ENCODE assay signal across 8 cellular contexts in genomic region chr1:155006601-155007101, GRCh38. TPM values are rescaled to one million over a fixed set of nuclear protein-coding genes. Genes with fewer than 3 reads are reported as not detected.
DNase-seq lines count a peak whose midpoint lies in the region; ATAC-seq and TF ChIP-seq lines count a peak whose summit lies in the region.

No MANE protein-coding gene starts in this region.

- H3K4me3 Mint-ChIP-seq in activated naive CD8-positive, alpha-beta T cell treated with anti-CD3 and anti-CD28 coated beads, Interleukin-2, amount 10 ng/mL, durations not matched to agents 7 days and 5 days, result peak overlapping the region; percentile 88
- H3K4me3 Mint-ChIP-seq in type B pancreatic cell, result peak overlapping the region; percentile 81

- H3K27ac ChIP-seq in liver (ENCODE audit: low read depth in 1 of 2, low read length in 2 of 2), result peak overlapping the region; percentile 87 to 99

- POLR2A ChIA-PET in activated naive CD8-positive, alpha-beta T cell treated with anti-CD3 and anti-CD28 coated beads, Interleukin-2, amount 10 ng/mL, durations not matched to agents 7 days and 5 days (lab: Charles Lee), result interaction anchor here (0.8 to 1.8 kb wide), 6 partner anchors 9 to 51 kb away, joined by 4 to 7 read pairs (median 5); partner anchors contain the start of genes ADAM15, PBXIP1 and PYGO2

- H3K36me3 Mint-ChIP-seq in activated naive CD8-positive, alpha-beta T cell treated with anti-CD3 and anti-CD28 coated beads, Interleukin-2, amount 10 ng/mL, durations not matched to agents 7 days and 5 days, result no peaks in the 10 kb centered on the region
- H3K36me3 Mint-ChIP-seq in type B pancreatic cell, result no peaks in the 10 kb centered on the region

- DNase-seq in GDM1 (lab: John Stamatoyannopoulos, UW), result peak; percentile 53
- peak; percentile 45 for DNase-seq in NCI-H526 treated with DMSO at 0.1 percent for 48 hours (lab: John Stamatoyannopoulos, UW)
- no peak for DNase-seq in activated naive CD8-positive, alpha-beta T cell treated with anti-CD3 and anti-CD28 coated beads, Interleukin-2, amount 10 ng/mL, durations not matched to agents 7 days and 5 days
- DNase-seq in type B pancreatic cell (ENCODE audit: extremely low spot score, unreplicated experiment), result no peak
- DNase-seq in stimulated activated CD4-positive, alpha-beta T cell treated with anti-CD3 and anti-CD28 coated beads, Interleukin-4, amount 100 ng/mL, for 1 hour, result no peak

- H3K27me3 Mint-ChIP-seq in activated naive CD8-positive, alpha-beta T cell treated with anti-CD3 and anti-CD28 coated beads, Interleukin-2, amount 10 ng/mL, durations not matched to agents 7 days and 5 days, result no peaks in the 10 kb centered on the region
- no peaks in the 10 kb centered on the region for H3K27me3 Mint-ChIP-seq in type B pancreatic cell

- no peaks in the 10 kb centered on the region for H3K9me3 ChIP-seq in liver (ENCODE audit: control insufficient read depth in 4 of 4, low read length in 3 of 4)

- H3K27ac Mint-ChIP-seq in activated naive CD8-positive, alpha-beta T cell treated with anti-CD3 and anti-CD28 coated beads, Interleukin-2, amount 10 ng/mL, durations not matched to agents 7 days and 5 days, result peak overlapping the region; percentile 97
- peak overlapping the region; percentile 83 for H3K27ac Mint-ChIP-seq in type B pancreatic cell

- peaks cover 50% of the 10 kb centered on the region for H3K4me1 Mint-ChIP-seq in activated naive CD8-positive, alpha-beta T cell treated with anti-CD3 and anti-CD28 coated beads, Interleukin-2, amount 10 ng/mL, durations not matched to agents 7 days and 5 days
- peaks cover 26% of the 10 kb centered on the region for H3K4me1 Mint-ChIP-seq in type B pancreatic cell (ENCODE audit: unreplicated experiment)

- no peaks in the 10 kb centered on the region for H3K9me3 Mint-ChIP-seq in activated naive CD8-positive, alpha-beta T cell treated with anti-CD3 and anti-CD28 coated beads, Interleukin-2, amount 10 ng/mL, durations not matched to agents 7 days and 5 days
- H3K9me3 Mint-ChIP-seq in type B pancreatic cell, result no peaks in the 10 kb centered on the region

- TF ChIP-seq RAD21 in liver (IDR thresholded peaks at IDR 0.05), result no peak

- H3K4me3 ChIP-seq in liver (ENCODE audit: low read depth in 1 of 3, low read length in 3 of 3), result no peak overlapping the region

- WGBS in liver, result 56% methylated on average over 2 of the region's 2 CpGs

- peak overlapping the region in 1 of 2 donors; percentile 51 for H3K9ac ChIP-seq in liver (ENCODE audit: low read depth in 1 of 2, low read length in 2 of 2)

- no peaks in the 10 kb centered on the region for H3K27me3 ChIP-seq in liver (ENCODE audit: control insufficient read depth in 4 of 4, insufficient read depth in 4 of 4, low read length in 3 of 4)

- H3K4me1 ChIP-seq in liver (ENCODE audit: control insufficient read depth in 4 of 4, insufficient read depth in 4 of 4, low read length in 3 of 4), result peaks cover 52 to 75% (median 67%) of the 10 kb centered on the region in 4 donors

- H3K36me3 ChIP-seq in liver (ENCODE audit: control insufficient read depth in 4 of 4, insufficient read depth in 3 of 4, low read depth in 1 of 4, low read length in 3 of 4), result no peaks in the 10 kb centered on the region

- peak; percentile 56 for ATAC-seq in activated naive CD8-positive, alpha-beta T cell treated with anti-CD3 and anti-CD28 coated beads, Interleukin-2, amount 10 ng/mL, durations not matched to agents 7 days and 5 days (ENCODE audit: low read depth)
- no peak for ATAC-seq in GM21390 (IDR thresholded peaks at IDR 0.05; ENCODE audit: unreplicated experiment)
- no peak for ATAC-seq in GM18517 (IDR thresholded peaks at IDR 0.05; ENCODE audit: unreplicated experiment)

- TF ChIP-seq CTCF in liver (IDR thresholded peaks at IDR 0.05; ENCODE audit: low read depth, low read length, missing input control) (no peak), type B pancreatic cell (conservative IDR thresholded peaks at IDR 0.05) (no peak)

TF ChIP-seq in liver, 16 proteins besides CTCF, POLR2A, EP300 and RAD21:
- TF ChIP-seq REST (IDR thresholded peaks at IDR 0.05) (no peak), ATF3 (IDR thresholded peaks at IDR 0.05) (no peak), JUND (IDR thresholded peaks at IDR 0.05) (no peak), HNF4G (IDR thresholded peaks at IDR 0.05) (no peak), NR2F2 (IDR thresholded peaks at IDR 0.05) (no peak), ZBTB33 (IDR thresholded peaks at IDR 0.05) (no peak), FOXA1 (IDR thresholded peaks at IDR 0.05) (no peak), YY1 (IDR thresholded peaks at IDR 0.05) (no peak), TAF1 (conservative IDR thresholded peaks at IDR 0.05) (no peak), EGR1 (IDR thresholded peaks at IDR 0.05; ENCODE audit: low read depth in 2 of 2) (no peak), MAX (IDR thresholded peaks at IDR 0.05) (no peak)

RNA-seq across cellular contexts. Expression of gene ZBTB7B, which starts 4.0 kb away (rescaled TPM):
- 10 to 100 TPM; 41.4 to 48.4 TPM for total RNA-seq in activated naive CD8-positive, alpha-beta T cell treated with anti-CD3 and anti-CD28 coated beads, Interleukin-2, amount 10 ng/mL, durations not matched to agents 7 days and 5 days
- 10 to 100 TPM; 10.3 to 50.2 TPM for total RNA-seq in liver
- polyA plus RNA-seq in liver, result 10 to 100 TPM in 1 of 2 donors, 1 to 10 TPM in 1; 7.0 to 31.9 TPM
- 38.1 and 75.9 TPM in 2 replicates for total RNA-seq in type B pancreatic cell (ENCODE audit: low replicate concordance)

RNA-seq across cellular contexts. Expression of gene LENEP, which starts 13.3 kb away (rescaled TPM):
- 1 to 10 TPM; 1.1 to 1.9 TPM for total RNA-seq in activated naive CD8-positive, alpha-beta T cell treated with anti-CD3 and anti-CD28 coated beads, Interleukin-2, amount 10 ng/mL, durations not matched to agents 7 days and 5 days
- under 1 TPM in 1 of 2 donors, not detected in 1; 0.42 TPM for total RNA-seq in liver
- not detected for polyA plus RNA-seq in liver
- total RNA-seq in type B pancreatic cell (ENCODE audit: low replicate concordance), result 0.52 and 1.1 TPM in 2 replicates

RNA-seq across cellular contexts. Expression of gene FLAD1, which starts 23.5 kb away (rescaled TPM):
- 10 to 100 TPM; 46.2 to 48.9 TPM for total RNA-seq in activated naive CD8-positive, alpha-beta T cell treated with anti-CD3 and anti-CD28 coated beads, Interleukin-2, amount 10 ng/mL, durations not matched to agents 7 days and 5 days
- total RNA-seq in liver, result 10 to 100 TPM; 10.4 to 20.2 TPM
- polyA plus RNA-seq in liver, result 10 to 100 TPM; 24.7 to 31.6 TPM
- total RNA-seq in type B pancreatic cell (ENCODE audit: low replicate concordance), result 51.4 and 59.0 TPM in 2 replicates

RNA-seq across cellular contexts. Expression of gene DCST2, which starts 26.9 kb away (rescaled TPM):
- total RNA-seq in activated naive CD8-positive, alpha-beta T cell treated with anti-CD3 and anti-CD28 coated beads, Interleukin-2, amount 10 ng/mL, durations not matched to agents 7 days and 5 days, result 1 to 10 TPM in 1 of 2 experiments, under 1 TPM in 1; 0.91 to 1.4 TPM
- total RNA-seq in liver, result under 1 TPM in 1 of 2 donors, not detected in 1; 0.25 TPM
- under 1 TPM; 0.27 to 0.53 TPM for polyA plus RNA-seq in liver
- total RNA-seq in type B pancreatic cell (ENCODE audit: low replicate concordance), result 1.6 and 2.4 TPM in 2 replicates

RNA-seq across cellular contexts. Expression of gene DCST1, which starts 27.0 kb away (rescaled TPM):
- not detected for total RNA-seq in activated naive CD8-positive, alpha-beta T cell treated with anti-CD3 and anti-CD28 coated beads, Interleukin-2, amount 10 ng/mL, durations not matched to agents 7 days and 5 days
- total RNA-seq in liver (not detected), type B pancreatic cell (ENCODE audit: low replicate concordance) (not detected in 2 replicates)
- polyA plus RNA-seq in liver, result not detected

Comparison
In these comparisons a context has a peak if more than half of its experiments do, and no peak if none do; other contexts are left out.
1. DNase-seq: peak in GDM1 (single experiment) and NCI-H526 treated with DMSO at 0.1 percent for 48 hours (single experiment); none in activated naive CD8-positive, alpha-beta T cell treated with anti-CD3 and anti-CD28 coated beads, Interleukin-2, amount 10 ng/mL, durations not matched to agents 7 days and 5 days (single experiment), type B pancreatic cell (single experiment) and stimulated activated CD4-positive, alpha-beta T cell treated with anti-CD3 and anti-CD28 coated beads, Interleukin-4, amount 100 ng/mL, for 1 hour (single experiment).